Comparison of ENCODE assay signal across 1 cellular context in genomic region chr7:50757703-50758390, GRCh38.
TF ChIP-seq lines count a peak whose summit lies in the region.

No MANE protein-coding gene starts in this region.

TF ChIP-seq in HepG2, 621 proteins besides CTCF, POLR2A, EP300 and RAD21 (continued from another document and continues in another):
- TF ChIP-seq MNT (IDR thresholded peaks at IDR 0.05): peak; percentile 97
- no peak for TF ChIP-seq SNAI1 (CRISPR knock-in tag; IDR thresholded peaks at IDR 0.05; ENCODE audit: borderline replicate concordance)
- TF ChIP-seq NFE2L2 (IDR thresholded peaks at IDR 0.05; ENCODE audit: low read length): no peak
- TF ChIP-seq DPF2 (CRISPR knock-in tag; IDR thresholded peaks at IDR 0.05; ENCODE audit: borderline replicate concordance, low read depth): no peak
- no peak for TF ChIP-seq MED8 (CRISPR knock-in tag; IDR thresholded peaks at IDR 0.05; ENCODE audit: insufficient replicate concordance)
- no peak for TF ChIP-seq ZKSCAN8 (CRISPR knock-in tag; IDR thresholded peaks at IDR 0.05; ENCODE audit: borderline replicate concordance)
- no peak for TF ChIP-seq MYNN (CRISPR knock-in tag; IDR thresholded peaks at IDR 0.05; ENCODE audit: low read depth)
- no peak for TF ChIP-seq HMGA1 (CRISPR knock-in tag; conservative IDR thresholded peaks at IDR 0.05)
- no peak for TF ChIP-seq ZNF143 (CRISPR knock-in tag; IDR thresholded peaks at IDR 0.05)
- TF ChIP-seq ARID4A (CRISPR knock-in tag; IDR thresholded peaks at IDR 0.05; ENCODE audit: borderline replicate concordance): no peak
- no peak for TF ChIP-seq XRCC5 (optimal IDR thresholded peaks at IDR 0.05; ENCODE audit: low read length)
- no peak for TF ChIP-seq ZNF510 (CRISPR knock-in tag; IDR thresholded peaks at IDR 0.05; ENCODE audit: low read depth)
- TF ChIP-seq BHLHE40 (IDR thresholded peaks at IDR 0.05; ENCODE audit: low read length): 0 out of 2 replicates have a peak, but pooled peaks have one; percentile 16
- no peak for TF ChIP-seq ZNF281 (CRISPR knock-in tag; IDR thresholded peaks at IDR 0.05; ENCODE audit: borderline replicate concordance)
- TF ChIP-seq SIX1 (CRISPR knock-in tag; IDR thresholded peaks at IDR 0.05; ENCODE audit: borderline replicate concordance): no peak
- no peak for TF ChIP-seq ZC3H13 (CRISPR knock-in tag; IDR thresholded peaks at IDR 0.05)
- no peak for TF ChIP-seq HES4 (CRISPR knock-in tag; IDR thresholded peaks at IDR 0.05; ENCODE audit: borderline replicate concordance)
- no peak for TF ChIP-seq GATAD1 (CRISPR knock-in tag; IDR thresholded peaks at IDR 0.05)
- TF ChIP-seq ZNF674 (CRISPR knock-in tag; IDR thresholded peaks at IDR 0.05; ENCODE audit: low read depth): no peak
- no peak for TF ChIP-seq ZNF3 (CRISPR knock-in tag; IDR thresholded peaks at IDR 0.05)
- no peak for TF ChIP-seq MIER2 (CRISPR knock-in tag; IDR thresholded peaks at IDR 0.05)
- TF ChIP-seq SRSF9 (IDR thresholded peaks at IDR 0.05; ENCODE audit: borderline replicate concordance, insufficient read depth, low read depth, low read length, poor library complexity, severe bottlenecking): no peak
- TF ChIP-seq TOPORS (CRISPR knock-in tag; IDR thresholded peaks at IDR 0.05): no peak
- TF ChIP-seq ZKSCAN5 (CRISPR knock-in tag; IDR thresholded peaks at IDR 0.05): no peak
- TF ChIP-seq BCLAF1 (IDR thresholded peaks at IDR 0.05): no peak
- no peak for TF ChIP-seq POLR2AphosphoS2 (IDR thresholded peaks at IDR 0.05; ENCODE audit: low read depth, low read length)
- no peak for TF ChIP-seq ZUFSP (CRISPR knock-in tag; IDR thresholded peaks at IDR 0.05; ENCODE audit: borderline replicate concordance)
- TF ChIP-seq TERF1 (CRISPR knock-in tag; IDR thresholded peaks at IDR 0.05): no peak
- TF ChIP-seq ZNF275 (CRISPR knock-in tag; IDR thresholded peaks at IDR 0.05; ENCODE audit: borderline replicate concordance): no peak
- TF ChIP-seq FOXA1 (IDR thresholded peaks at IDR 0.05): no peak
- TF ChIP-seq FOXA1 (CRISPR knock-in tag; IDR thresholded peaks at IDR 0.05): peak; percentile 63
- no peak for TF ChIP-seq CC2D1A (CRISPR knock-in tag; IDR thresholded peaks at IDR 0.05)
- no peak for TF ChIP-seq THAP7 (CRISPR knock-in tag; IDR thresholded peaks at IDR 0.05)
- no peak for TF ChIP-seq MIXL1 (CRISPR knock-in tag; IDR thresholded peaks at IDR 0.05)
- TF ChIP-seq DR1 (CRISPR knock-in tag; IDR thresholded peaks at IDR 0.05): no peak
- TF ChIP-seq ZNF431 (CRISPR knock-in tag; IDR thresholded peaks at IDR 0.05; ENCODE audit: borderline replicate concordance, low read depth): no peak
- TF ChIP-seq ETV6 (CRISPR knock-in tag; conservative IDR thresholded peaks at IDR 0.05): no peak
- no peak for TF ChIP-seq ZNF343 (CRISPR knock-in tag; IDR thresholded peaks at IDR 0.05)
- TF ChIP-seq GMEB2 (CRISPR knock-in tag; IDR thresholded peaks at IDR 0.05; ENCODE audit: low read depth): no peak
- TF ChIP-seq U2AF2 (IDR thresholded peaks at IDR 0.05; ENCODE audit: low read depth, low read length): no peak
- no peak for TF ChIP-seq REXO4 (CRISPR knock-in tag; IDR thresholded peaks at IDR 0.05; ENCODE audit: borderline replicate concordance)
- TF ChIP-seq ADNP (CRISPR knock-in tag; IDR thresholded peaks at IDR 0.05): no peak
- no peak for TF ChIP-seq NKX3-1 (CRISPR knock-in tag; IDR thresholded peaks at IDR 0.05)
- TF ChIP-seq ZNF382 (CRISPR knock-in tag; IDR thresholded peaks at IDR 0.05; ENCODE audit: borderline replicate concordance): no peak
- TF ChIP-seq ZNF891 (CRISPR knock-in tag; IDR thresholded peaks at IDR 0.05): no peak
- no peak for TF ChIP-seq KLF6 (CRISPR knock-in tag; IDR thresholded peaks at IDR 0.05)
- TF ChIP-seq ZNF264 (CRISPR knock-in tag; IDR thresholded peaks at IDR 0.05): no peak
- no peak for TF ChIP-seq ZNF777 (CRISPR knock-in tag; IDR thresholded peaks at IDR 0.05)
